Comparison of ENCODE assay signal across 1 cellular context in genomic region chr10:119349937-119350513, GRCh38.
TF ChIP-seq lines count a peak whose summit lies in the region.

No MANE protein-coding gene starts in this region.

TF ChIP-seq in IMR-90, 13 proteins besides CTCF, POLR2A, EP300 and RAD21 (continued from another document):
- no peak for TF ChIP-seq ELK1 (IDR thresholded peaks at IDR 0.05; ENCODE audit: borderline replicate concordance, low read depth, low read length)
- no peak for TF ChIP-seq CEBPB (IDR thresholded peaks at IDR 0.05; ENCODE audit: low read depth, low read length)
- TF ChIP-seq CHD1 (IDR thresholded peaks at IDR 0.05; ENCODE audit: low read depth, low read length) = no peak
- TF ChIP-seq MAZ (IDR thresholded peaks at IDR 0.05; ENCODE audit: borderline replicate concordance, low read depth, low read length) = no peak
- no peak for TF ChIP-seq RCOR1 (IDR thresholded peaks at IDR 0.05; ENCODE audit: insufficient replicate concordance, low read length)
- no peak for TF ChIP-seq RFX5 (IDR thresholded peaks at IDR 0.05; ENCODE audit: low read depth, low read length)
